Comparison of ENCODE assay signal across 24 cellular contexts in genomic region chr2:166249318-166249717, GRCh38.
"Had no signal": no experiment of that assay in that cellular context is flagged by ENCODE, and none has a peak within 500 bp of the region (broad histone marks: within the 10 kb centered on the region; RNA-seq: fewer than 3 reads in every experiment).

No MANE protein-coding gene starts in this region.

- H3K36me3 ChIP-seq: colonic mucosa, esophagus muscularis mucosa, esophagus squamous epithelium, gastrocnemius medialis, gastroesophageal sphincter, heart left ventricle, heart right ventricle had no signal

- ATAC-seq: effector memory CD8-positive, alpha-beta T cell; esophagus mucosa; foreskin keratinocyte; gastrocnemius medialis; gastroesophageal sphincter; heart left ventricle; heart right ventricle had no signal

- H3K4me3 ChIP-seq: colonic mucosa, coronary artery, dorsolateral prefrontal cortex, esophagus muscularis mucosa, esophagus squamous epithelium, gastrocnemius medialis, gastroesophageal sphincter, heart left ventricle, heart right ventricle had no signal

- H3K9me3 ChIP-seq: colonic mucosa, esophagus muscularis mucosa, esophagus squamous epithelium, gastrocnemius medialis, gastroesophageal sphincter, heart left ventricle, heart right ventricle had no signal

- H3K27me3 ChIP-seq: colonic mucosa, dorsolateral prefrontal cortex, esophagus muscularis mucosa, esophagus squamous epithelium, foreskin keratinocyte, gastrocnemius medialis, gastroesophageal sphincter, heart left ventricle, heart right ventricle had no signal

- H3K4me1 ChIP-seq: colonic mucosa, esophagus muscularis mucosa, esophagus squamous epithelium, foreskin keratinocyte, gastrocnemius medialis, gastroesophageal sphincter, heart left ventricle, heart right ventricle had no signal

- H3K27ac ChIP-seq: colonic mucosa, coronary artery, dorsolateral prefrontal cortex, epithelial cell of prostate, esophagus muscularis mucosa, esophagus squamous epithelium, foreskin keratinocyte, gastrocnemius medialis, gastroesophageal sphincter, heart left ventricle, heart right ventricle had no signal

- DNase-seq: colonic mucosa; cortex of kidney; dermis blood vessel endothelial cell; dorsolateral prefrontal cortex; effector CD4-positive, alpha-beta T cell; effector CD8-positive, alpha-beta T cell; effector memory CD4-positive, alpha-beta T cell; effector memory CD8-positive, alpha-beta T cell; endodermal cell; erythroblast; esophagus squamous epithelium; foreskin fibroblast; foreskin keratinocyte; foreskin melanocyte; gastrocnemius medialis; glutamatergic neuron; head of caudate nucleus; heart left ventricle; heart right ventricle had no signal
